In the genomic region with DNA sequence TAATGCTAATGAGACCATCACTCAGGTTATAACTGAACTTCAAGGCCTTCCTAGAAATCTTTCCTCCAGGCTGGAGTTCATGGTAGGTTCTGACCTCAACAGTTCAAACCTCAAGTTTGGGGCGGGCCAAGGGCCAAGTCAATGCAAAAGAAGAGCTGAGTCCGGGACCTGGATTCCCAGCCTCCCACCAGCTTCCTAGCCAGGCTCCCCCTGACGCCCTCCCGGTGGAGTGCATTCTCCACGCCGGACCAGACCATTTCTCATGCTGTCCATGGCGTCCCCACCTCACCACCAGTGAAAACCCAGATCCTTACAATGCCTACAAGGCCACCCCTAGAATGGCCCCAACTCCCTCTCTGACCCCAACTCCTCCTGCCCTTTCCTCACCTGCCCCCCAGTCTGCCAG, we compare ENCODE assay signal across 10 cellular contexts. TPM values are rescaled to one million over a fixed set of nuclear protein-coding genes. Genes with fewer than 3 reads are reported as not detected.
A peak's percentile ranks its signal among the peaks of the same experiment; 100 is the strongest.
DNase-seq lines count a peak whose midpoint lies in the region; ATAC-seq and TF ChIP-seq lines count a peak whose summit lies in the region.
"Had no signal": no experiment of that assay in that cellular context is flagged by ENCODE, and none has a peak within 500 bp of the region (broad histone marks: within the 10 kb centered on the region; RNA-seq: fewer than 3 reads in every experiment).

No MANE protein-coding gene starts in this region.

- no peak overlapping the region for H2BK20ac ChIP-seq in H9 (ENCODE audit: low read depth, low read length, poor library complexity, severe bottlenecking)

- H3K18ac ChIP-seq in H9 (ENCODE audit: insufficient read length, low read depth, low read length) = no peak overlapping the region

- peak overlapping the region in 2 of 7 donors; percentile 37 to 46 for H3K27ac Mint-ChIP-seq in CD4-positive, alpha-beta memory T cell
- H3K27ac Mint-ChIP-seq in H9 (no peak overlapping the region; a peak in 1 of 7 replicates), nephron (peak overlapping the region in 2 of 3 experiments; percentile 3 to 50)
- peak overlapping the region; percentile 42 for H3K27ac Mint-ChIP-seq in activated naive CD8-positive, alpha-beta T cell treated with anti-CD3 and anti-CD28 coated beads, Interleukin-2, amount 50 U/mL, for 24 hours

- no peak overlapping the region for H3K9ac ChIP-seq in H9 (ENCODE audit: extremely low read depth, insufficient read length, low read length)

- no peak overlapping the region; the same call in 1 of the 2 replicates for H3K14ac ChIP-seq in H9 (ENCODE audit: insufficient read depth, low read length)

- CTCF ChIA-PET in CD4-positive, alpha-beta memory T cell (lab: Charles Lee; ENCODE audit: partially characterized antibody) = no interaction called here
- CTCF ChIA-PET in HEK293T (lab: Yijun Ruan, JAX) = no interaction called here

- H3T11ph ChIP-seq in H9 (ENCODE audit: low read length) = no peak overlapping the region

- no peak overlapping the region for H4K5ac ChIP-seq in H9 (ENCODE audit: insufficient read length, low read depth, low read length)

- H2BK5ac ChIP-seq in H9 (ENCODE audit: insufficient read length, low read length) = no peak overlapping the region

- H2AFZ ChIP-seq in H9 (ENCODE audit: low read length) = no peak overlapping the region

- H3K9me3 Mint-ChIP-seq in CD4-positive, alpha-beta memory T cell = no peaks in the 10 kb centered on the region
- H3K9me3 Mint-ChIP-seq in H9 = no peaks in the 10 kb centered on the region
- H3K9me3 Mint-ChIP-seq in activated naive CD8-positive, alpha-beta T cell treated with anti-CD3 and anti-CD28 coated beads, Interleukin-2, amount 50 U/mL, for 24 hours = no peaks in the 10 kb centered on the region
- no peaks in the 10 kb centered on the region for H3K9me3 Mint-ChIP-seq in nephron

- TF ChIP-seq CTCF in H9 (conservative IDR thresholded peaks at IDR 0.05) (no peak), nephron (IDR thresholded peaks at IDR 0.05; ENCODE audit: unreplicated experiment in 3 of 3) (no peak)

- H3K27me3 ChIP-seq in CD4-positive, alpha-beta memory T cell (ENCODE audit: insufficient read depth, low read length) = peaks cover 10% of the 10 kb centered on the region
- H3K27me3 ChIP-seq in H9 (ENCODE audit: insufficient read depth, low read length) = no peaks in the 10 kb centered on the region
- H3K27me3 ChIP-seq: adrenal gland, pancreas had no signal

- no CpG with 5 or more reads among the region's 7 CpGs for WGBS in H9 (ENCODE audit: extremely low coverage, insufficient read length, low lambda C conversion rate)

- H3K56ac ChIP-seq in H9 (ENCODE audit: insufficient read length, low read depth, low read length) = no peak overlapping the region

- peaks cover 13 to 30% (median 23%) of the 10 kb centered on the region in 4 donors for H3K4me1 Mint-ChIP-seq in CD4-positive, alpha-beta memory T cell
- H3K4me1 Mint-ChIP-seq in H9 (peaks cover 52 to 53% of the 10 kb centered on the region in 2 experiments), nephron (peaks cover 36% of the 10 kb centered on the region)
- peaks cover 29% of the 10 kb centered on the region for H3K4me1 Mint-ChIP-seq in activated naive CD8-positive, alpha-beta T cell treated with anti-CD3 and anti-CD28 coated beads, Interleukin-2, amount 50 U/mL, for 24 hours

- no peak overlapping the region for H4K91ac ChIP-seq in H9 (ENCODE audit: insufficient read length, low read depth, low read length)

- POLR2A ChIA-PET in CD4-positive, alpha-beta memory T cell (lab: Charles Lee; ENCODE audit: partially characterized antibody) = no interaction called here
- POLR2A ChIA-PET in HEK293T (lab: Yijun Ruan, JAX) = interaction anchor here (1.4 kb wide), 1 partner anchor 16 kb away, joined by 3 read pairs; no protein-coding TSS in a partner anchor

- intact Hi-C loops in CD4-positive, alpha-beta memory T cell (cut with micrococcal nuclease) = no loop called here

- H2BK120ac ChIP-seq in H9 (ENCODE audit: low read depth, low read length, poor library complexity, severe bottlenecking) = no peak overlapping the region

- no peak overlapping the region for H2BK15ac ChIP-seq in H9 (ENCODE audit: low read depth, low read length)

- H2BK12ac ChIP-seq in H9 (ENCODE audit: insufficient read length, low read depth, low read length) = no peak overlapping the region

- H4K8ac ChIP-seq in H9 (replicated peaks; ENCODE audit: insufficient read length, low read depth, low read length) = no peak overlapping the region

- H3K27me3 Mint-ChIP-seq in CD4-positive, alpha-beta memory T cell = peaks cover 21 to 35% of the 10 kb centered on the region in 2 donors
- H3K27me3 Mint-ChIP-seq in H9 (ENCODE audit: low read depth) = peaks cover 48% of the 10 kb centered on the region
- H3K27me3 Mint-ChIP-seq in activated naive CD8-positive, alpha-beta T cell treated with anti-CD3 and anti-CD28 coated beads, Interleukin-2, amount 50 U/mL, for 24 hours = peaks cover 52% of the 10 kb centered on the region
- peaks cover 34% of the 10 kb centered on the region for H3K27me3 Mint-ChIP-seq in nephron (ENCODE audit: low read depth)

- H2AK5ac ChIP-seq in H9 (ENCODE audit: insufficient read length, low read length) = no peak overlapping the region

- peak overlapping the region; percentile 45 for H3K4me2 ChIP-seq in H9 (ENCODE audit: insufficient read depth, insufficient read length, low read length)

- no peak overlapping the region for H3K4ac ChIP-seq in H9 (ENCODE audit: low read depth, low read length)

- H3K23me2 ChIP-seq in H9 (ENCODE audit: insufficient read length, low read depth, low read length, poor library complexity, severe bottlenecking) = peaks cover 12% of the 10 kb centered on the region

- H3K4me3 ChIP-seq in CD4-positive, alpha-beta memory T cell (ENCODE audit: low read length in 2 of 2) = no peak overlapping the region

- no peak overlapping the region for H3K23ac ChIP-seq in H9 (ENCODE audit: insufficient read length, low read depth, low read length)

- peaks cover 16% of the 10 kb centered on the region; the same call in 1 of the 2 replicates for H3K79me2 ChIP-seq in H9 (ENCODE audit: insufficient read depth, low read length)

- no peaks in the 10 kb centered on the region for H3K36me3 Mint-ChIP-seq in CD4-positive, alpha-beta memory T cell
- peaks cover 0 to 9% (median 3%) of the 10 kb centered on the region in 3 experiments; a peak in 4 of 7 replicates for H3K36me3 Mint-ChIP-seq in H9 (ENCODE audit: insufficient read depth in 1 of 3, low read depth in 3 of 3)
- no peaks in the 10 kb centered on the region for H3K36me3 Mint-ChIP-seq in activated naive CD8-positive, alpha-beta T cell treated with anti-CD3 and anti-CD28 coated beads, Interleukin-2, amount 50 U/mL, for 24 hours (ENCODE audit: low read depth)
- H3K36me3 Mint-ChIP-seq in nephron (ENCODE audit: low read depth) = no peaks in the 10 kb centered on the region

- no peaks in the 10 kb centered on the region for H3K9me3 ChIP-seq in CD4-positive, alpha-beta memory T cell (ENCODE audit: control insufficient read depth in 1 of 2, low read length in 2 of 2)
- no peaks in the 10 kb centered on the region for H3K9me3 ChIP-seq in H9 (ENCODE audit: control insufficient read depth, low read depth, low read length)
- H3K9me3 ChIP-seq: adrenal gland, pancreas had no signal

- no peak for DNase-seq in CD4-positive, alpha-beta memory T cell
- DNase-seq in H9 (no peak), NCI-H1092 (lab: John Stamatoyannopoulos, UW) (no peak), dermis blood vessel endothelial cell (no peak), HEK293T (ENCODE audit: extremely low spot score) (no peak)
- DNase-seq in activated naive CD8-positive, alpha-beta T cell treated with anti-CD3 and anti-CD28 coated beads, Interleukin-2, amount 50 U/mL, for 24 hours = no peak

- ATAC-seq in activated naive CD8-positive, alpha-beta T cell treated with anti-CD3 and anti-CD28 coated beads, Interleukin-2, amount 50 U/mL, for 24 hours = no peak
- ATAC-seq in esophagus mucosa = no peak

- H3K4me1 ChIP-seq in CD4-positive, alpha-beta memory T cell (ENCODE audit: insufficient read depth, low read length) = peaks cover 18% of the 10 kb centered on the region
- 0 out of 2 replicates have a peak, but pooled peaks cover 5% of the 10 kb centered on the region for H3K4me1 ChIP-seq in H9 (ENCODE audit: insufficient read depth, low read length)

- no peaks in the 10 kb centered on the region for H3K36me3 ChIP-seq in CD4-positive, alpha-beta memory T cell (ENCODE audit: insufficient read depth, low read length)
- H3K36me3 ChIP-seq: adrenal gland, pancreas had no signal

- H3K27ac ChIP-seq in CD4-positive, alpha-beta memory T cell (ENCODE audit: low read depth, low read length) = no peak overlapping the region
- H3K27ac ChIP-seq in H9 (ENCODE audit: insufficient read length, low read depth, low read length) = no peak overlapping the region

- no peaks in the 10 kb centered on the region for H3K79me1 ChIP-seq in H9 (ENCODE audit: insufficient read depth, low read depth, low read length, poor library complexity, severe bottlenecking)

- peak overlapping the region; percentile 59 to 85 (median 76) for H3K4me3 Mint-ChIP-seq in CD4-positive, alpha-beta memory T cell
- H3K4me3 Mint-ChIP-seq in H9 (peak overlapping the region; percentile 80 to 88), nephron (peak overlapping the region; percentile 74 to 90 (median 86))
- peak overlapping the region; percentile 64 for H3K4me3 Mint-ChIP-seq in activated naive CD8-positive, alpha-beta T cell treated with anti-CD3 and anti-CD28 coated beads, Interleukin-2, amount 50 U/mL, for 24 hours

- no peaks in the 10 kb centered on the region for H4K20me1 ChIP-seq in H9 (ENCODE audit: control insufficient read depth, insufficient read depth, insufficient read length)

TF ChIP-seq in HEK293T, 16 proteins besides CTCF, POLR2A, EP300 and RAD21:
- no peak for TF ChIP-seq SUZ12 (IDR thresholded peaks at IDR 0.05)
- no peak for TF ChIP-seq ZNF384 (IDR thresholded peaks at IDR 0.05)
- no peak for TF ChIP-seq FOXM1 (IDR thresholded peaks at IDR 0.05; ENCODE audit: borderline replicate concordance)
- no peak for TF ChIP-seq NFRKB (IDR thresholded peaks at IDR 0.05)
- TF ChIP-seq ELF4 (IDR thresholded peaks at IDR 0.05) = no peak
- no peak for TF ChIP-seq TARDBP (IDR thresholded peaks at IDR 0.05)

RNA-seq across cellular contexts. Expression of gene PDLIM1, which starts 0.8 kb away (rescaled TPM):
- 1 to 10 TPM in 1 of 2 experiments, under 1 TPM in 1; 0.90 to 1.5 TPM for total RNA-seq in CD4-positive, alpha-beta memory T cell
- polyA plus RNA-seq in CD4-positive, alpha-beta memory T cell = 1 to 10 TPM; 1.3 to 7.3 TPM
- total RNA-seq in H9 (2021) (115 and 123 TPM in 2 replicates), dermis blood vessel endothelial cell (62.5 and 188 TPM in 2 replicates), esophagus mucosa (144 TPM)

Comparison
In these comparisons a context has a peak if more than half of its experiments do, and no peak if none do; other contexts are left out.
1. H3K27ac Mint-ChIP-seq: peak in activated naive CD8-positive, alpha-beta T cell treated with anti-CD3 and anti-CD28 coated beads, Interleukin-2, amount 50 U/mL, for 24 hours (single experiment) and nephron (2 of 3); none in H9 (0 of 3).
2. RNA of gene PDLIM1, which starts 0.8 kb away (total RNA-seq): 144 TPM in esophagus mucosa (single experiment), 115 to 123 TPM in H9 and 62.5 to 188 TPM in dermis blood vessel endothelial cell; 0.90 to 1.5 TPM in CD4-positive, alpha-beta memory T cell; every median in the first group is over 10 times any median in the second.
3. Peak in every context shown above with its lines, with median percentiles within 50 percentile points of each other: H3K4me3 Mint-ChIP-seq.